Comparison of ENCODE assay signal across 16 cellular contexts in the genomic region with DNA sequence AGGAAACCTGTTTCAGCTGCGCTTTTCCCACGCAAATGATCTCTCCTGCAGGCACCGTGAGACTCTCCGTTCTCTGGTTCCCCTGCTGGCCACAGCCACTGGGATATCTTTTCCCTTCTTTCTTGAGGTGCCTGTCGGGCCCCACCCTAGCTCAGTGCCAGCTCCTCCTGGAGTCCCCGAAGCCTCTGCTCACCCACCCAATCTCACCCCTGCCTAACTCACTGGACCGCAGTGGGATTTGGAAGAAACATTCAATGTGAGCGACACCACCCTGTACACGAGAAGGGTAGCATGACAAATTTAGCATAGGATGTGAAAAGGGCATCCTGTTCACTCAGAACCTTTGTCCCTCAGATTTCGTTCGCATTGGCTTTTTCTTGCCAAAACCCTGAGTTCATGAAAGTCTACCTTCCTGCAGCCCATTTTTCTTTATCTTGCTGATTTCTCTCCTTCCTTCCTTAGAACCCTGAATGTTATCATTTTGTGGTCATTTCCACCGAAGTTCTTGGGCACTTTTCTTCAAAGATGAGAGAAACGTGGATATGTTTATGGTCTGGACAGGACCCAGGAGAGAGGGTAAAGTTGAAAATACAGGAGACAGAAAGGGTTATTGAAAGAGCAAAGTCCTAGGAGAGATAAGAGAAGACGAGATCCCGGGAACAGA.
"Had no signal": no experiment of that assay in that cellular context is flagged by ENCODE, and none has a peak within 500 bp of the region (broad histone marks: within the 10 kb centered on the region; RNA-seq: fewer than 3 reads in every experiment).

No MANE protein-coding gene starts in this region.

- H3K27ac ChIP-seq: breast epithelium, coronary artery, transverse colon, uterus had no signal

- H3K9me3 Mint-ChIP-seq: activated CD4-positive, alpha-beta memory T cell treated with anti-CD3 and anti-CD28 coated beads for 36 hours; activated naive CD8-positive, alpha-beta T cell treated with anti-CD3 and anti-CD28 coated beads for 36 hours had no signal

- H3K4me1 ChIP-seq: breast epithelium, transverse colon, uterus had no signal

- H3K4me3 Mint-ChIP-seq: activated CD4-positive, alpha-beta memory T cell treated with anti-CD3 and anti-CD28 coated beads for 36 hours; activated naive CD8-positive, alpha-beta T cell treated with anti-CD3 and anti-CD28 coated beads for 36 hours; naive thymus-derived CD4-positive, alpha-beta T cell; stimulated activated naive B cell treated with anti-CD40 and anti-IgM and Interleukin-4, amounts not matched to agents 10 μg/mL and 1 μg/mL and 100 μg/mL, for 72 hours had no signal

- H3K27me3 ChIP-seq: breast epithelium, uterus had no signal

- H3K27ac Mint-ChIP-seq: activated CD4-positive, alpha-beta memory T cell treated with anti-CD3 and anti-CD28 coated beads for 36 hours; activated naive CD8-positive, alpha-beta T cell treated with anti-CD3 and anti-CD28 coated beads for 36 hours; stimulated activated naive B cell treated with anti-CD40 and anti-IgM and Interleukin-4, amounts not matched to agents 10 μg/mL and 1 μg/mL and 100 μg/mL, for 72 hours had no signal

- DNase-seq: activated CD4-positive, alpha-beta memory T cell treated with anti-CD3 and anti-CD28 coated beads for 36 hours; activated CD4-positive, alpha-beta T cell treated with anti-CD3 and anti-CD28 coated beads for 48 hours; activated naive CD4-positive, alpha-beta T cell treated with Interleukin-2 at 50 U/mL for 16 hours; activated naive CD8-positive, alpha-beta T cell treated with anti-CD3 and anti-CD28 coated beads for 36 hours; activated T-cell treated with anti-CD3 and anti-CD28 coated beads, Interleukin-2, amount 50 U/mL, for 48 hours; cerebellar nuclear complex; foreskin fibroblast; naive thymus-derived CD4-positive, alpha-beta T cell; retina; stimulated activated CD4-positive, alpha-beta T cell treated with anti-CD3 and anti-CD28 coated beads, Interleukin-2, amount 100 ng/mL, for 24 hours; stimulated activated naive B cell treated with anti-CD40 and anti-IgM and Interleukin-4, amounts not matched to agents 10 μg/mL and 1 μg/mL and 100 μg/mL, for 72 hours; transverse colon; uterus had no signal

- H3K9me3 ChIP-seq: breast epithelium, transverse colon, uterus had no signal

- H3K4me3 ChIP-seq: breast epithelium, coronary artery, lung, transverse colon, uterus had no signal

- ATAC-seq: naive thymus-derived CD4-positive, alpha-beta T cell; stimulated activated naive B cell treated with anti-CD40 and anti-IgM and Interleukin-4, amounts not matched to agents 10 μg/mL and 1 μg/mL and 100 μg/mL, for 72 hours had no signal

- H3K36me3 ChIP-seq: breast epithelium, transverse colon, uterus had no signal

- H3K36me3 Mint-ChIP-seq: activated CD4-positive, alpha-beta memory T cell treated with anti-CD3 and anti-CD28 coated beads for 36 hours; activated naive CD8-positive, alpha-beta T cell treated with anti-CD3 and anti-CD28 coated beads for 36 hours; naive thymus-derived CD4-positive, alpha-beta T cell had no signal
